Comparison of ENCODE assay signal across 8 cellular contexts in genomic region chr3:79019137-79019923, GRCh38.
DNase-seq lines count a peak whose midpoint lies in the region; ATAC-seq and TF ChIP-seq lines count a peak whose summit lies in the region.

No MANE protein-coding gene starts in this region.

- H3K4me1 Mint-ChIP-seq in CD4-positive, alpha-beta T cell (ENCODE audit: low read depth): no peaks in the 10 kb centered on the region
- peaks cover 0 to 5% (median 2%) of the 10 kb centered on the region in 4 donors for H3K4me1 Mint-ChIP-seq in CD4-positive, alpha-beta memory T cell

- H2AFZ ChIP-seq in fibroblast of lung (ENCODE audit: low read length): peak overlapping the region; percentile 94

- peak overlapping the region; percentile 34 for H3K4me3 Mint-ChIP-seq in CD4-positive, alpha-beta T cell
- H3K4me3 Mint-ChIP-seq in CD4-positive, alpha-beta memory T cell: peak overlapping the region in 2 of 8 donors; percentile 21 to 36

- peaks cover 18% of the 10 kb centered on the region for H3K79me2 ChIP-seq in fibroblast of lung (ENCODE audit: control insufficient read depth, insufficient read depth, low read length)

- no peaks in the 10 kb centered on the region for H3K36me3 ChIP-seq in fibroblast of lung (ENCODE audit: control insufficient read depth, insufficient read depth, low read length)
- no peaks in the 10 kb centered on the region for H3K36me3 ChIP-seq in mucosa of descending colon (ENCODE audit: low read depth)
- no peaks in the 10 kb centered on the region for H3K36me3 ChIP-seq in upper lobe of right lung
- no peaks in the 10 kb centered on the region for H3K36me3 ChIP-seq in CD4-positive, alpha-beta memory T cell (ENCODE audit: insufficient read depth, low read length)

- H3K27me3 Mint-ChIP-seq in CD4-positive, alpha-beta T cell: peaks cover 11% of the 10 kb centered on the region
- peaks cover 3 to 5% of the 10 kb centered on the region in 2 donors for H3K27me3 Mint-ChIP-seq in CD4-positive, alpha-beta memory T cell

- no peaks in the 10 kb centered on the region for H4K20me1 ChIP-seq in fibroblast of lung (ENCODE audit: control insufficient read depth, extremely low read depth, insufficient read depth, low read length)

- H3K4me3 ChIP-seq in fibroblast of lung (replicated peaks in 1 of 4; ENCODE audit: control extremely low read depth in 1 of 4, insufficient read depth in 1 of 4, low read depth in 3 of 4, low read length in 4 of 4) (peak overlapping the region; percentile 87 to 99 (median 92)), mucosa of descending colon (peak overlapping the region; percentile 25), upper lobe of right lung (peak overlapping the region; percentile 64)
- H3K4me3 ChIP-seq in CD4-positive, alpha-beta memory T cell (ENCODE audit: low read length in 2 of 2): no peak overlapping the region

- DNase-seq in CD4-positive, alpha-beta T cell: no peak
- peak; percentile 35 for DNase-seq in NCI-H2029 (lab: John Stamatoyannopoulos, UW)
- DNase-seq in fibroblast of lung (ENCODE audit: low read depth in 2 of 2): peak; percentile 93 to 96
- peak; percentile 51 to 60 (median 51) for DNase-seq in mucosa of descending colon
- peak; percentile 83 for DNase-seq in upper lobe of right lung
- DNase-seq in CD4-positive, alpha-beta memory T cell: no peak

- H3K4me1 ChIP-seq in fibroblast of lung (ENCODE audit: control insufficient read depth, extremely low read depth, insufficient read depth, low read length) (no peaks in the 10 kb centered on the region), mucosa of descending colon (ENCODE audit: low read depth) (no peaks in the 10 kb centered on the region), upper lobe of right lung (no peaks in the 10 kb centered on the region)
- no peaks in the 10 kb centered on the region for H3K4me1 ChIP-seq in CD4-positive, alpha-beta memory T cell (ENCODE audit: insufficient read depth, low read length)

- POLR2A ChIA-PET in CD4-positive, alpha-beta T cell (lab: Charles Lee): no interaction called here
- POLR2A ChIA-PET in CD4-positive, alpha-beta memory T cell (lab: Charles Lee; ENCODE audit: partially characterized antibody): no interaction called here

- no peaks in the 10 kb centered on the region for H3K9me3 Mint-ChIP-seq in CD4-positive, alpha-beta T cell
- H3K9me3 Mint-ChIP-seq in CD4-positive, alpha-beta memory T cell: peaks cover 0 to 21% (median 11%) of the 10 kb centered on the region in 8 donors

- H3K9me3 ChIP-seq in CD4-positive, alpha-beta T cell (ENCODE audit: control insufficient read depth, low read length): no peaks in the 10 kb centered on the region
- H3K9me3 ChIP-seq in fibroblast of lung (ENCODE audit: control insufficient read depth, insufficient read depth, low read depth, low read length): no peaks in the 10 kb centered on the region
- H3K9me3 ChIP-seq in mucosa of descending colon: no peaks in the 10 kb centered on the region
- no peaks in the 10 kb centered on the region for H3K9me3 ChIP-seq in upper lobe of right lung
- H3K9me3 ChIP-seq in CD4-positive, alpha-beta memory T cell (ENCODE audit: control insufficient read depth in 1 of 2, low read length in 2 of 2): no peaks in the 10 kb centered on the region

- no peak overlapping the region for H3K27ac ChIP-seq in CD4-positive, alpha-beta T cell (ENCODE audit: low read depth, low read length)
- H3K27ac ChIP-seq in VCaP: peak overlapping the region; percentile 63
- H3K27ac ChIP-seq in fibroblast of lung (ENCODE audit: insufficient read depth, low read length): peak overlapping the region; percentile 96
- peak overlapping the region; percentile 92 for H3K27ac ChIP-seq in upper lobe of right lung
- H3K27ac ChIP-seq in CD4-positive, alpha-beta memory T cell (ENCODE audit: low read depth, low read length): no peak overlapping the region

- CTCF ChIA-PET in CD4-positive, alpha-beta T cell (lab: Charles Lee): no interaction called here
- CTCF ChIA-PET in CD4-positive, alpha-beta memory T cell (lab: Charles Lee; ENCODE audit: partially characterized antibody): no interaction called here

- peaks cover 9% of the 10 kb centered on the region for H3K27me3 ChIP-seq in CD4-positive, alpha-beta T cell (ENCODE audit: control insufficient read depth, insufficient read depth, low read length)
- H3K27me3 ChIP-seq in fibroblast of lung (ENCODE audit: control insufficient read depth, insufficient read depth, low read length): no peaks in the 10 kb centered on the region
- no peaks in the 10 kb centered on the region for H3K27me3 ChIP-seq in upper lobe of right lung
- no peaks in the 10 kb centered on the region for H3K27me3 ChIP-seq in CD4-positive, alpha-beta memory T cell (ENCODE audit: insufficient read depth, low read length)

- peak overlapping the region; percentile 80 for H3K4me2 ChIP-seq in fibroblast of lung (ENCODE audit: extremely low read depth, insufficient read depth, low read length)

- TF ChIP-seq CTCF in CD4-positive, alpha-beta T cell (IDR thresholded peaks at IDR 0.05): no peak
- TF ChIP-seq CTCF in VCaP (conservative IDR thresholded peaks at IDR 0.05) (no peak), fibroblast of lung (conservative IDR thresholded peaks at IDR 0.05 in 1 of 2, IDR thresholded peaks at IDR 0.05 in 1 of 2; ENCODE audit: low read depth in 1 of 2, low read length in 2 of 2) (no peak), mucosa of descending colon (IDR thresholded peaks at IDR 0.05) (no peak), upper lobe of right lung (IDR thresholded peaks at IDR 0.05) (no peak)

- H3K9ac ChIP-seq in fibroblast of lung (ENCODE audit: insufficient read depth, low read length): peak overlapping the region; percentile 87

- H3K36me3 Mint-ChIP-seq in CD4-positive, alpha-beta T cell (ENCODE audit: low read depth): no peaks in the 10 kb centered on the region
- H3K36me3 Mint-ChIP-seq in CD4-positive, alpha-beta memory T cell: no peaks in the 10 kb centered on the region

- intact Hi-C loops in CD4-positive, alpha-beta T cell (cut with DNase I, micrococcal nuclease): no loop called here
- intact Hi-C loops in mucosa of descending colon (cut with DNase I, micrococcal nuclease) (no loop called here), upper lobe of right lung (cut with DNase I) (no loop called here)
- intact Hi-C loops in CD4-positive, alpha-beta memory T cell (cut with micrococcal nuclease): no loop called here

- no peak overlapping the region for H3K27ac Mint-ChIP-seq in CD4-positive, alpha-beta T cell
- no peak overlapping the region for H3K27ac Mint-ChIP-seq in CD4-positive, alpha-beta memory T cell

- no peak for ATAC-seq in CD4-positive, alpha-beta T cell (ENCODE audit: poor library complexity)
- ATAC-seq in GM21786 (IDR thresholded peaks at IDR 0.05; ENCODE audit: unreplicated experiment) (peak; percentile 67), mucosa of descending colon (peak; percentile 84), upper lobe of right lung (peak; percentile 91)

Comparison
In these comparisons a context has a peak if more than half of its experiments do, and no peak if none do; other contexts are left out.
1. DNase-seq: peak in NCI-H2029 (single experiment), fibroblast of lung (2 of 2), mucosa of descending colon (3 of 3) and upper lobe of right lung (single experiment); none in CD4-positive, alpha-beta T cell (0 of 10) and CD4-positive, alpha-beta memory T cell (0 of 5).
2. H3K27ac ChIP-seq: peak in VCaP (single experiment), fibroblast of lung (single experiment) and upper lobe of right lung (single experiment); none in CD4-positive, alpha-beta T cell (single experiment) and CD4-positive, alpha-beta memory T cell (single experiment).
3. H3K4me3 ChIP-seq: peak in fibroblast of lung (4 of 4), mucosa of descending colon (single experiment) and upper lobe of right lung (single experiment); none in CD4-positive, alpha-beta memory T cell (0 of 2).